In genomic region chr15:66387176-66388056, GRCh38 we compare ENCODE assay signal across 8 cellular contexts. TPM values are rescaled to one million over a fixed set of nuclear protein-coding genes. Genes with fewer than 3 reads are reported as not detected.
A peak's percentile ranks its signal among the peaks of the same experiment; 100 is the strongest.
DNase-seq lines count a peak whose midpoint lies in the region; ATAC-seq and TF ChIP-seq lines count a peak whose summit lies in the region.

No MANE protein-coding gene starts in this region.

- no peaks in the 10 kb centered on the region for H3K9me3 ChIP-seq in RWPE2 (ENCODE audit: severe bottlenecking)
- H3K9me3 ChIP-seq in gastroesophageal sphincter: no peaks in the 10 kb centered on the region
- H3K9me3 ChIP-seq in testis: no peaks in the 10 kb centered on the region

- peak; percentile 74 for TF ChIP-seq CTCF in RWPE2 (IDR thresholded peaks at IDR 0.05; ENCODE audit: poor library complexity, severe bottlenecking)
- peak in 3 of 4 experiments; percentile 19 to 45 (median 29) for TF ChIP-seq CTCF in gastroesophageal sphincter (IDR thresholded peaks at IDR 0.05)
- TF ChIP-seq CTCF in omental fat pad (IDR thresholded peaks at IDR 0.05): no peak
- TF ChIP-seq CTCF in testis (IDR thresholded peaks at IDR 0.05): peak in 2 of 3 experiments; percentile 14 to 21

- TF ChIP-seq POLR2A in gastroesophageal sphincter (IDR thresholded peaks at IDR 0.05) (no peak), testis (IDR thresholded peaks at IDR 0.05) (no peak)

- peaks cover 25% of the 10 kb centered on the region for H3K36me3 ChIP-seq in RWPE2 (ENCODE audit: low read depth)
- no peaks in the 10 kb centered on the region for H3K36me3 ChIP-seq in gastroesophageal sphincter
- no peaks in the 10 kb centered on the region for H3K36me3 ChIP-seq in testis (ENCODE audit: low read depth, missing control alignments)

- H3K27ac ChIP-seq in RWPE2 (ENCODE audit: poor library complexity, severe bottlenecking) (peak overlapping the region; percentile 97), gastroesophageal sphincter (peak overlapping the region; percentile 88 to 99 (median 98)), testis (peak overlapping the region; percentile 93 to 94)

- ATAC-seq in HG03135 (IDR thresholded peaks at IDR 0.05; ENCODE audit: unreplicated experiment): peak; percentile 27
- peak; percentile 47 for ATAC-seq in RWPE2 (ENCODE audit: low read depth)
- peak; percentile 34 for ATAC-seq in gastroesophageal sphincter
- peak; percentile 76 for ATAC-seq in omental fat pad (ENCODE audit: low FRiP score)

- 0 to 2% methylated on average over 6 to 8 of the region's 61 CpGs for WGBS in gastroesophageal sphincter (ENCODE audit: low coverage in 1 of 2), 2 donors
- 0 to 1% methylated on average over 31 to 47 of the region's 61 CpGs for WGBS in testis, 2 donors

- H3K4me1 ChIP-seq in RWPE2 (ENCODE audit: insufficient read depth, poor library complexity, severe bottlenecking) (peaks cover 40% of the 10 kb centered on the region), gastroesophageal sphincter (peaks cover 0 to 47% (median 6%) of the 10 kb centered on the region in 3 donors), testis (peaks cover 17% of the 10 kb centered on the region)

- H3K4me3 ChIP-seq in RWPE2 (ENCODE audit: severe bottlenecking) (peak overlapping the region; percentile 74), gastroesophageal sphincter (peak overlapping the region; percentile 80 to 90), testis (peak overlapping the region; percentile 92 to 93)

- H3K27me3 ChIP-seq in RWPE2 (ENCODE audit: insufficient read depth, poor library complexity, severe bottlenecking) (no peaks in the 10 kb centered on the region), gastroesophageal sphincter (no peaks in the 10 kb centered on the region), testis (no peaks in the 10 kb centered on the region)

- no peak for TF ChIP-seq EP300 in gastroesophageal sphincter (IDR thresholded peaks at IDR 0.05)

- intact Hi-C loops in testis (cut with DNase I; ENCODE audit: low total_unique reads): loop anchor here (5.0 kb wide), 1 partner anchor 110 kb away; the partner anchor contains the start of gene SNAPC5

- peak; percentile 75 for DNase-seq in NK-92 treated with Interleukin-12 subunit alpha and Interleukin-12 subunit beta, amount 100 ng/mL, for 24 hours (lab: John Stamatoyannopoulos, UW)
- DNase-seq in NK-92 (lab: John Stamatoyannopoulos, UW; ENCODE audit: unreplicated experiment) (no peak), RWPE2 (ENCODE audit: low spot score) (peak; percentile 89), omental fat pad (ENCODE audit: low spot score) (peak; percentile 43), testis (peak; percentile 65)
- DNase-seq in activated naive CD4-positive, alpha-beta T cell (lab: John Stamatoyannopoulos, UW): peak; percentile 28 to 60 (median 50)

RNA-seq across cellular contexts. Expression of gene MAP2K1, which starts 0.7 kb away (rescaled TPM):
- total RNA-seq in gastroesophageal sphincter (10 to 100 TPM; 27.7 to 47.1 (median 39.6) TPM), omental fat pad (10 to 100 TPM; 49.3 to 63.2 (median 59.6) TPM), testis (10 to 100 TPM; 27.6 to 29.6 TPM)
- polyA plus RNA-seq in testis (ENCODE audit: insufficient read depth, low read depth, low replicate concordance): 26.1 TPM

RNA-seq across cellular contexts. Expression of gene TIPIN, which starts 30.9 kb away (rescaled TPM):
- total RNA-seq in gastroesophageal sphincter (1 to 10 TPM; 2.9 to 9.1 (median 4.3) TPM), omental fat pad (1 to 10 TPM; 2.3 to 5.8 (median 5.2) TPM), testis (10 to 100 TPM; 20.7 to 36.8 TPM)
- polyA plus RNA-seq in testis (ENCODE audit: insufficient read depth, low read depth, low replicate concordance): 31.7 TPM

Comparison
In these comparisons a context has a peak if more than half of its experiments do, and no peak if none do; other contexts are left out.
1. CTCF ChIP-seq: peak in RWPE2 (single experiment), gastroesophageal sphincter (3 of 4) and testis (2 of 3); none in omental fat pad (0 of 3).
2. Peak in every context shown above with its lines, with median percentiles within 50 percentile points of each other: ATAC-seq, H3K27ac ChIP-seq and H3K4me3 ChIP-seq.